Comparison of ENCODE assay signal across 18 cellular contexts in genomic region chr11:81030186-81030585, GRCh38.
"Had no signal": no experiment of that assay in that cellular context is flagged by ENCODE, and none has a peak within 500 bp of the region (broad histone marks: within the 10 kb centered on the region; RNA-seq: fewer than 3 reads in every experiment).

No MANE protein-coding gene starts in this region.

- H3K4me3 ChIP-seq: ascending aorta, dorsolateral prefrontal cortex, esophagus squamous epithelium, pancreas, thoracic aorta, upper lobe of right lung had no signal

- DNase-seq: activated naive CD4-positive, alpha-beta T cell treated with anti-CD3 and anti-CD28 coated beads for 36 hours; activated naive CD8-positive, alpha-beta T cell treated with anti-CD3 and anti-CD28 coated beads, Interleukin-2, amount 50 U/mL, for 24 hours; activated T-cell treated with anti-CD3 and anti-CD28 coated beads for 4 hours; dorsolateral prefrontal cortex; esophagus squamous epithelium; foreskin fibroblast; head of caudate nucleus; immature natural killer cell; naive thymus-derived CD8-positive, alpha-beta T cell; pancreas; stimulated activated CD4-positive, alpha-beta T cell treated with anti-CD3 and anti-CD28 coated beads, Interleukin-12 subunit alpha, Interleukin-12 subunit beta, amount 100 ng/mL, for 4 hours; stimulated activated CD4-positive, alpha-beta T cell treated with anti-CD3 and anti-CD28 coated beads, Interleukin-2, amount 100 ng/mL, for 24 hours; upper lobe of right lung had no signal

- ATAC-seq: activated CD4-positive, CD25-positive, alpha-beta regulatory T cell treated with anti-CD3 and anti-CD28 coated beads, Interleukin-2, amount 50 U/mL, for 24 hours; activated naive CD8-positive, alpha-beta T cell treated with anti-CD3 and anti-CD28 coated beads, Interleukin-2, amount 50 U/mL, for 24 hours; left lobe of liver; naive thymus-derived CD8-positive, alpha-beta T cell; pancreas; stimulated activated effector memory CD8-positive, alpha-beta T cell treated with anti-CD3 and anti-CD28 coated beads, Interleukin-12 subunit alpha, Interleukin-12 subunit beta, amount 100 ng/mL, for 72 hours; upper lobe of right lung had no signal
